In the genomic region with DNA sequence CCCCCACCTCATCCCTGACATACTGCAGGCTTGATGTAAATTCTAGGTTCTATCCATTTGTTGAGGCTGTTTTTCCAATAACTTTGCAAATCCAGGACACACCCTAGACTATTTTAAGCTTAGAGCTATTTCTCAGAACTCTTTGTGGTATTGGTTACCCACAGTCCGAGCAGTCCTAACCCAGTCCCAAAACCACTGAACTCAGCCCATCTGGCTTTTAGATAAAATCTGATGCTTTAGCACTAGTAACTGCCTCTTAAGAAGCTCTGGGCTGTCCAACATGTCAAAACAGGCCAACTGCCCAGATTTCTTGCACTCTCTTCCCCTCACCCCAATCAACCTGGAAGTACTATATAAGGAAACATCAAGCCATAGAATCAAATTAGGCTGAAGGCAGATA, we compare ENCODE assay signal across 30 cellular contexts.
DNase-seq lines count a peak whose midpoint lies in the region; ATAC-seq lines count a peak whose summit lies in the region.
"Had no signal": no experiment of that assay in that cellular context is flagged by ENCODE, and none has a peak within 500 bp of the region (broad histone marks: within the 10 kb centered on the region; RNA-seq: fewer than 3 reads in every experiment).

No MANE protein-coding gene starts in this region.

- H3K4me1 ChIP-seq in trophoblast cell (ENCODE audit: control insufficient read depth in 1 of 2, insufficient read depth in 2 of 2, low read length in 2 of 2): peaks cover 0 to 5% of the 10 kb centered on the region in 2 experiments
- H3K4me1 ChIP-seq: right lobe of liver, SJCRH30 had no signal

- no peaks in the 10 kb centered on the region for H3K27me3 ChIP-seq in trophoblast cell (ENCODE audit: insufficient read depth, low read length)
- H3K27me3 ChIP-seq: right lobe of liver, SJCRH30, tibial nerve had no signal

- H3K9me3 ChIP-seq in trophoblast cell (ENCODE audit: insufficient read depth, low read depth, low read length): no peaks in the 10 kb centered on the region
- H3K9me3 ChIP-seq: Caco-2, right lobe of liver, SJCRH30 had no signal

- H3K79me2 ChIP-seq in trophoblast cell (ENCODE audit: control insufficient read depth, insufficient read depth, low read length, poor library complexity): no peaks in the 10 kb centered on the region

- no peak overlapping the region for H3K4me3 ChIP-seq in trophoblast cell (ENCODE audit: low read depth, low read length)
- H3K4me3 ChIP-seq: right lobe of liver, SJCRH30, tibial nerve had no signal

- no peak overlapping the region for H4K8ac ChIP-seq in trophoblast cell (ENCODE audit: low read depth, low read length)

- peak overlapping the region; percentile 27 for H3K27ac ChIP-seq in trophoblast cell (ENCODE audit: low read depth, low read length)
- H3K27ac ChIP-seq: C4-2B, right lobe of liver, SJCRH30, tibial nerve had no signal

- H2BK5ac ChIP-seq in trophoblast cell (ENCODE audit: low read depth, low read length, poor library complexity): no peak overlapping the region

- H4K12ac ChIP-seq in trophoblast cell (ENCODE audit: low read depth, low read length): no peak overlapping the region

- H3K18ac ChIP-seq in trophoblast cell (ENCODE audit: low read length): no peak overlapping the region

- H2BK12ac ChIP-seq in trophoblast cell (ENCODE audit: low read length): no peak overlapping the region

- H3K23ac ChIP-seq in trophoblast cell (ENCODE audit: low read length): no peak overlapping the region

- no peak overlapping the region for H3K14ac ChIP-seq in trophoblast cell (ENCODE audit: low read length)

- ATAC-seq in HG02588 (IDR thresholded peaks at IDR 0.05; ENCODE audit: unreplicated experiment): no peak
- ATAC-seq: naive thymus-derived CD8-positive, alpha-beta T cell; WTC11 had no signal

- no peak overlapping the region for H2AFZ ChIP-seq in trophoblast cell (ENCODE audit: insufficient read depth, low read length, poor library complexity)

- H2AK5ac ChIP-seq in trophoblast cell (ENCODE audit: low read length): no peak overlapping the region

- H3K4ac ChIP-seq in trophoblast cell (ENCODE audit: low read depth, low read length): no peak overlapping the region

- DNase-seq in ELF-1 (ENCODE audit: low read depth, low spot score): peak; percentile 20
- peak; percentile 64 for DNase-seq in M059J (ENCODE audit: low read depth)
- peak; percentile 22 for DNase-seq in RPMI8226
- no peak for DNase-seq in trophoblast cell
- DNase-seq in activated gamma-delta T cell treated with Interleukin-2 at 50 U/mL for 16 hours: no peak
- DNase-seq in NCI-H748 treated with DMSO at 0.1 percent for 48 hours (lab: John Stamatoyannopoulos, UW): no peak
- DNase-seq: activated CD4-positive, alpha-beta T cell treated with anti-CD3 and anti-CD28 coated beads, Interleukin-2, amount 10 ng/mL, durations not matched to agents 7 days and 5 days; activated effector memory CD4-positive, alpha-beta T cell treated with anti-CD3 and anti-CD28 coated beads, Interleukin-2, amount 50 U/mL, for 16 hours; activated naive CD8-positive, alpha-beta T cell treated with anti-CD3 and anti-CD28 coated beads for 36 hours; activated T-cell treated with anti-CD3 and anti-CD28 coated beads, Interleukin-2, amount 50 U/mL, for 1 hour; aorta; cerebellar nuclear complex; dermis blood vessel endothelial cell; endodermal cell; head of caudate nucleus; islet precursor cell; midbrain; naive thymus-derived CD8-positive, alpha-beta T cell; NCI-H1417 treated with DMSO at 0.1 percent for 48 hours; NCI-H2081; NCI-H345; right lobe of liver; SJCRH30; stimulated activated CD4-positive, alpha-beta T cell treated with anti-CD3 and anti-CD28 coated beads, Interleukin-12 subunit alpha, Interleukin-12 subunit beta, amount 100 ng/mL, for 4 hours; stimulated activated CD4-positive, alpha-beta T cell treated with anti-CD3 and anti-CD28 coated beads, Interleukin-4, amount 100 ng/mL, for 24 hours had no signal

- no peaks in the 10 kb centered on the region for H3K79me1 ChIP-seq in trophoblast cell (ENCODE audit: low read length)

- no peaks in the 10 kb centered on the region for H3K36me3 ChIP-seq in trophoblast cell (ENCODE audit: control insufficient read depth in 1 of 2, insufficient read depth in 2 of 2, low read length in 2 of 2)
- H3K36me3 ChIP-seq: right lobe of liver, SJCRH30, tibial nerve had no signal

- no peak overlapping the region for H3K9ac ChIP-seq in trophoblast cell (ENCODE audit: low read length)

- H3K4me2 ChIP-seq in trophoblast cell (ENCODE audit: low read length): no peak overlapping the region

- no peak overlapping the region for H2BK120ac ChIP-seq in trophoblast cell (ENCODE audit: insufficient read depth, low read length, poor library complexity)

- no peak overlapping the region for H4K91ac ChIP-seq in trophoblast cell (ENCODE audit: low read depth, low read length)

- no CpG with 5 or more reads among the region's 1 CpG for WGBS in trophoblast cell (ENCODE audit: extremely low coverage, insufficient coverage, insufficient read length)

Comparison
In these comparisons a context has a peak if more than half of its experiments do, and no peak if none do; other contexts are left out.
1. DNase-seq: peak in ELF-1 (single experiment), M059J (single experiment) and RPMI8226 (single experiment); none in trophoblast cell (0 of 2), activated gamma-delta T cell treated with Interleukin-2 at 50 U/mL for 16 hours (single experiment) and NCI-H748 treated with DMSO at 0.1 percent for 48 hours (single experiment).